1 cellular context compared by ENCODE assay signal in the genomic region with DNA sequence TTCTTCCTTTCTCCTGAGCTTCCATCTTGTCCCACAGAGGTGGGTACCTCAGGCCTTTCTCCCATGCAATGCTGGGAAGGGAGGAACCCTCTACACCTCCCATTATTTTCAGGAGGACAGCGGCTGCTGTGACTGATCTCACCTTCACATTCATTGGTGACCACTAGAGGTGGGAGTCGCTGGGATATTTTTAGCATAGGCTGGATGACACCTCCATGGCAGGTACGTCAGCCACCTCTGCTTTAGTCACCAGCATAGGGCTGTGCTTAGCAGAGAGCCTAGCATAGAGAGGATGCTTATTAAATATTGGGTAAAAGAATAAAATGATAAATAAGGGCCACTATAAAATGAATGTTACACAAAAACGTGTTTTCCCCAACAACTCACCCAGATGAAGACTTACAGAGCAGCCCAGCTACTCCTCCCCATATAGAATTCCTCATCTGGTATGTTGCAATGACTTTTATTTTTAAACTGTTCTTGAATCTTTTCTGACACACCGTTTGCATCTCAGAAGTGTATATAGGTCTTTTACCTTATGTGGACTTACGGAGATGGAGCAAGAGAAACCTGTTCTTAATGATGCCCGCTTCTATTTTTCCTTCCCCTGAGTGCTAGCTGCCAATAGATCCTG.
TF ChIP-seq lines count a peak whose summit lies in the region.

No MANE protein-coding gene starts in this region.

TF ChIP-seq in WTC11, 78 proteins besides CTCF, POLR2A, EP300 and RAD21 (continued from another document):
- TF ChIP-seq RELA (CRISPR knock-in tag; IDR thresholded peaks at IDR 0.05; ENCODE audit: borderline replicate concordance), result no peak
- no peak for TF ChIP-seq SP1 (CRISPR knock-in tag; conservative IDR thresholded peaks at IDR 0.05)
